9 cellular contexts compared by ENCODE assay signal in the genomic region with DNA sequence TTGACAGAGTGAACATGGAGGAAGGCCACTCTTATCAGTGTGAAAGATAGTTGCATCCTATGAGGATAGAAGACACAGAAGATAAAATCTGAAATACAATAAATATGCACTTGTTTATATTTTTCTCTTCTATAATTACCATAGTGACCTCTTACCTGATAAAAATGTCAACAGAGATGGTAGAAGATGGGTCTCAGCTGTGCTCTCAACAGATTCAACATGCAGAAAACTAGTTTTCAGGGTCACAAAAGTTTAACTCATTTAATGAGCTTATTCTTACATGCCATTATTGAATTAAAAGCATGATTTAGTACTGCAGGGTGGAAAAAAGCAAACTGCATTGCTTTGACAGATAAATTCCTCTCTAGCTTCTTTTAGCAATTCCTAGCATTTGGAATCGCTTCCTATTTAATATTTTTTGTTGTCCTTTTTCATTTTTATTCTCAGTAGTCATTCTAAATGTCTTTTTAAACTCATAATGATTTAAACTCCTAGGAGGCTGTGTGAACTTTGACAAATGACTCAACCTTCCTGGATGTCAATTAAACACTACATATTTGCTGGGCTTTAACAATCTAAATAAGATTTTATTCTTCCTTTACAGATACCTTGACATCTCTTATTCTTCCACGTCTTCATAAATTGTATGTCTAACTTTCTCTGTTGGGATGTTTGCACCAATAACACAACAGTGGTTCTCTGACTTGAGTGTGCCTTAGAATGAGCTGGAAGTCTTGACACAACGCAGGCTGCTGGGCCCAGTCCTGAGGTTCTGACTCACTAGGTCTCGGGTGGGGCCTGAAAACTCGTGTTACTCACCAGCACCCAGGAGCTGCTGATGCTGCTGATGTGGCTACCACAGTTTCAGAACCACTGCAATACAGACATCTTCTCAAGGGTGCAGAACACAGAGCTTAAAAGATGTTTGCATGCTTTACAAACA.
DNase-seq lines count a peak whose midpoint lies in the region; ATAC-seq and TF ChIP-seq lines count a peak whose summit lies in the region.
"Had no signal": no experiment of that assay in that cellular context is flagged by ENCODE, and none has a peak within 500 bp of the region (broad histone marks: within the 10 kb centered on the region; RNA-seq: fewer than 3 reads in every experiment).

No MANE protein-coding gene starts in this region.

- H3K4me1 ChIP-seq in IMR-90 (ENCODE audit: control insufficient read depth, insufficient read depth, low read length) (peaks cover 14% of the 10 kb centered on the region), vagina (peaks cover 4% of the 10 kb centered on the region)

- H4K8ac ChIP-seq in IMR-90 (ENCODE audit: low read depth in 2 of 2, low read length in 2 of 2) = peak overlapping the region; percentile 33 to 85

- H3K14ac ChIP-seq in IMR-90 (replicated peaks; ENCODE audit: low read depth, low read length) = peak overlapping the region; percentile 81

- H3K27me3 Mint-ChIP-seq in chondrocyte (ENCODE audit: low read depth) = no peaks in the 10 kb centered on the region
- H3K27me3 Mint-ChIP-seq: activated naive CD8-positive, alpha-beta T cell had no signal

- H4K20me1 ChIP-seq in IMR-90 (ENCODE audit: insufficient read depth, low read length) = no peaks in the 10 kb centered on the region

- H3K79me1 ChIP-seq in IMR-90 (ENCODE audit: low read depth in 1 of 2, low read length in 2 of 2) = no peaks in the 10 kb centered on the region

- no peak overlapping the region for H3K4me3 Mint-ChIP-seq in chondrocyte (ENCODE audit: unreplicated experiment)
- H3K4me3 Mint-ChIP-seq: activated naive CD8-positive, alpha-beta T cell had no signal

- no peaks in the 10 kb centered on the region for H3K9me3 ChIP-seq in IMR-90 (ENCODE audit: control insufficient read depth, insufficient read depth, low read length)
- no peaks in the 10 kb centered on the region for H3K9me3 ChIP-seq in vagina

- peak overlapping the region; percentile 93 for H3K27ac Mint-ChIP-seq in chondrocyte (ENCODE audit: unreplicated experiment)
- H3K27ac Mint-ChIP-seq: activated naive CD8-positive, alpha-beta T cell had no signal

- H2BK20ac ChIP-seq in IMR-90 (ENCODE audit: low read depth, low read length) = peak overlapping the region; percentile 95

- dilution Hi-C loops in IMR-90 (cut with HindIII; ENCODE audit: low sequenced_read_pairs, unreplicated experiment) = no loop called here

- H3K9ac ChIP-seq in IMR-90 (ENCODE audit: low read depth, low read length) = no peak overlapping the region; the same call in 1 of the 2 replicates

- peak overlapping the region; percentile 98; the same call in 1 of the 2 replicates for H3K18ac ChIP-seq in IMR-90 (ENCODE audit: low read depth, low read length)

- H3K9me3 Mint-ChIP-seq in chondrocyte (ENCODE audit: low read depth) = peaks cover 5% of the 10 kb centered on the region

- ATAC-seq in IMR-90 (ENCODE audit: low read depth) (peak; percentile 83), GM18873 (IDR thresholded peaks at IDR 0.05; ENCODE audit: low FRiP score, unreplicated experiment) (no peak), GM21786 (IDR thresholded peaks at IDR 0.05; ENCODE audit: unreplicated experiment) (no peak), HG02763 (IDR thresholded peaks at IDR 0.05; ENCODE audit: unreplicated experiment) (no peak)
- ATAC-seq: activated CD4-positive, CD25-positive, alpha-beta regulatory T cell treated with anti-CD3 and anti-CD28 coated beads, Interleukin-2, amount 50 U/mL, for 24 hours had no signal

- POLR2A ChIA-PET in IMR-90 (lab: Charles Lee; ENCODE audit: unreplicated experiment) = interaction anchor here (0.7 kb wide), 1 partner anchor 607 kb away, joined by 3 read pairs; no protein-coding TSS in a partner anchor

- TF ChIP-seq RAD21 in IMR-90 (IDR thresholded peaks at IDR 0.05; ENCODE audit: low read length) = no peak

- TF ChIP-seq POLR2A in IMR-90 (IDR thresholded peaks at IDR 0.05; ENCODE audit: low read depth, low read length) (no peak), vagina (IDR thresholded peaks at IDR 0.05) (no peak)

- H2AK5ac ChIP-seq in IMR-90 (ENCODE audit: low read depth, low read length) = peak overlapping the region; percentile 74

- intact Hi-C loops in IMR-90 (cut with micrococcal nuclease) (loop anchor here (10.0 kb wide), 1 partner anchor 598 kb away; no protein-coding TSS in a partner anchor), vagina (cut with DNase I) (no loop called here)

- peak overlapping the region; percentile 41 for H3K27ac ChIP-seq in IMR-90 (ENCODE audit: insufficient read depth, low read length)
- peak overlapping the region; percentile 57 for H3K27ac ChIP-seq in vagina

- peak overlapping the region; percentile 50; the same call in 1 of the 2 replicates for H3K56ac ChIP-seq in IMR-90 (ENCODE audit: extremely low read depth, insufficient read depth, low read length)

- DNase-seq in IMR-90 (peak; percentile 88), chondrocyte (ENCODE audit: low spot score) (no peak), kidney epithelial cell (ENCODE audit: low read depth) (peak; percentile 41), vagina (ENCODE audit: extremely low spot score in 2 of 2) (peak in 1 of 2 donors; percentile 89)

- TF ChIP-seq CTCF in IMR-90 (conservative IDR thresholded peaks at IDR 0.05; ENCODE audit: low read depth, low read length) (no peak), chondrocyte (IDR thresholded peaks at IDR 0.05) (no peak), kidney epithelial cell (IDR thresholded peaks at IDR 0.05; ENCODE audit: insufficient read depth, low read length, poor library complexity, severe bottlenecking) (no peak), vagina (IDR thresholded peaks at IDR 0.05) (no peak)

- no CpG with 5 or more reads among the region's 5 CpGs for WGBS in IMR-90 (ENCODE audit: extremely low coverage in 2 of 2, insufficient read length in 1 of 2), 2 experiments

- H4K5ac ChIP-seq in IMR-90 (ENCODE audit: low read depth, low read length) = peak overlapping the region; percentile 88; the same call in 1 of the 2 replicates

- peak overlapping the region; percentile 32 for H2BK15ac ChIP-seq in IMR-90 (ENCODE audit: low read depth, low read length)

- CTCF ChIA-PET in IMR-90 (lab: Yijun Ruan, JAX) = no interaction called here

- H2BK5ac ChIP-seq in IMR-90 (ENCODE audit: low read depth, low read length, poor library complexity, severe bottlenecking) = peak overlapping the region; percentile 100

- peak overlapping the region; percentile 64 for H2AFZ ChIP-seq in IMR-90 (replicated peaks; ENCODE audit: low read length, poor library complexity)

- H3K36me3 ChIP-seq in IMR-90 (ENCODE audit: control insufficient read depth, insufficient read depth, low read length) (no peaks in the 10 kb centered on the region), kidney epithelial cell (ENCODE audit: control insufficient read depth, insufficient read depth, low read length) (no peaks in the 10 kb centered on the region), vagina (no peaks in the 10 kb centered on the region)

- H3K4me2 ChIP-seq in IMR-90 (ENCODE audit: low read depth, low read length) = peak overlapping the region; percentile 61; the same call in 1 of the 2 replicates

- H3K9me1 ChIP-seq in IMR-90 (ENCODE audit: insufficient read depth, low read length) = peaks cover 9% of the 10 kb centered on the region

- BruUV-seq in IMR-90 (replicated peaks; lab: Mats Ljungman, UMichigan) = no TSS peak

- peak overlapping the region; percentile 87 for H2AK9ac ChIP-seq in IMR-90 (replicated peaks; ENCODE audit: low read depth, low read length, poor library complexity)

- peak overlapping the region; percentile 64; the same call in 1 of the 2 replicates for H3K23ac ChIP-seq in IMR-90 (ENCODE audit: low read depth, low read length)

- H2BK120ac ChIP-seq in IMR-90 (ENCODE audit: low read depth, low read length) = peak overlapping the region; percentile 93

- peak overlapping the region; percentile 83 for H3K4ac ChIP-seq in IMR-90 (ENCODE audit: low read depth, low read length)

- H3K4me3 ChIP-seq in IMR-90 (ENCODE audit: insufficient read depth, low read depth, low read length) (no peak overlapping the region), kidney epithelial cell (ENCODE audit: low read depth, low read length) (no peak overlapping the region), vagina (no peak overlapping the region)

- H3K27me3 ChIP-seq in IMR-90 (ENCODE audit: control insufficient read depth, insufficient read depth, low read length) (no peaks in the 10 kb centered on the region), kidney epithelial cell (ENCODE audit: control insufficient read depth, insufficient read depth, low read length) (no peaks in the 10 kb centered on the region), vagina (no peaks in the 10 kb centered on the region)

- in situ Hi-C loops in IMR-90 (cut with MboI; ENCODE audit: low sequenced_read_pairs) = no loop called here

- H4K91ac ChIP-seq in IMR-90 (ENCODE audit: insufficient read depth, low read depth, low read length) = peak overlapping the region; percentile 96

- H3K36me3 Mint-ChIP-seq in chondrocyte (ENCODE audit: low read depth) = peaks cover 2% of the 10 kb centered on the region
- H3K36me3 Mint-ChIP-seq: activated naive CD8-positive, alpha-beta T cell had no signal

- peaks cover 25% of the 10 kb centered on the region for H3K4me1 Mint-ChIP-seq in chondrocyte (ENCODE audit: low read depth)

TF ChIP-seq in IMR-90, 13 proteins besides CTCF, POLR2A, EP300 and RAD21 (continues in another document):
- TF ChIP-seq RFX5 (IDR thresholded peaks at IDR 0.05; ENCODE audit: low read depth, low read length) (no peak), MAZ (IDR thresholded peaks at IDR 0.05; ENCODE audit: borderline replicate concordance, low read depth, low read length) (0 out of 2 replicates have a peak, but pooled peaks have one; percentile 34), MXI1 (IDR thresholded peaks at IDR 0.05; ENCODE audit: borderline replicate concordance, low read depth, low read length) (no peak), SMC3 (IDR thresholded peaks at IDR 0.05; ENCODE audit: low read depth, low read length) (no peak), BHLHE40 (IDR thresholded peaks at IDR 0.05; ENCODE audit: low read depth, low read length) (no peak), NFE2L2 (IDR thresholded peaks at IDR 0.05; ENCODE audit: low read depth, low read length) (no peak), RCOR1 (IDR thresholded peaks at IDR 0.05; ENCODE audit: insufficient replicate concordance, low read length) (no peak), USF2 (IDR thresholded peaks at IDR 0.05; ENCODE audit: low read depth, low read length) (no peak), CHD1 (IDR thresholded peaks at IDR 0.05; ENCODE audit: low read depth, low read length) (no peak), CEBPB (IDR thresholded peaks at IDR 0.05; ENCODE audit: low read depth, low read length) (no peak), MAFK (IDR thresholded peaks at IDR 0.05; ENCODE audit: low read depth, low read length) (0 out of 2 replicates have a peak, but pooled peaks have one; percentile 32)
